ENCODE assay signal across 8 cellular contexts in the genomic region with DNA sequence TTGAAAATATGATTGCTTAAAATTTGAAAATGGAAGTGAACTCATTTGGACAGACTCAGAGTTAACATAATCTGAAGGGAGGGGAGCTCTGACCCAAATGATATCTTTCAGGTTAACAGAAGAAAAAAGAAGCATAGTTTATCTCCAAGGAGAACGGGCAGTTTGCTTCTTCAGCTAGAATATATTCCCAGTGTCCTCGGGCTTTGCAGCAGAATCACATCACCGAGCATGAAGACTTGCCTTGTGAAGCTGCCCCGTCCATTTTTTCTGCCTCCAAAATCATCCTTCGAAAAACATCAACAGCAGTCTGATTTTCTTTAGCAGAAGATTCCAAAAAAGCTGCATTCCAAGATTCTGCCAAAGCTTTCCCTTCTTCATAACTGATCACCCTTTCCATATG. TPM values are rescaled to one million over a fixed set of nuclear protein-coding genes. Genes with fewer than 3 reads are reported as not detected.
DNase-seq lines count a peak whose midpoint lies in the region; ATAC-seq, FAIRE-seq and TF ChIP-seq lines count a peak whose summit lies in the region.
"Not testable (repeated sequence)": the region's sequence is repeated elsewhere in the genome, so short reads cannot be mapped to it uniquely, and the experiment has no call there.
"Had no signal": no experiment of that assay in that cellular context is flagged by ENCODE, and none has a peak within 500 bp of the region (broad histone marks: within the 10 kb centered on the region; RNA-seq: fewer than 3 reads in every experiment).

No MANE protein-coding gene starts in this region.

- H3K4me3 Mint-ChIP-seq in T-cell = peak overlapping the region in 2 of 3 donors; percentile 41 to 43
- peak overlapping the region; percentile 47 for H3K4me3 Mint-ChIP-seq in endothelial cell (ENCODE audit: unreplicated experiment)
- H3K4me3 Mint-ChIP-seq in nephron progenitor cell = peak overlapping the region; percentile 74

- H3K27ac Mint-ChIP-seq in T-cell; endothelial cell (ENCODE audit: unreplicated experiment); nephron progenitor cell: not testable (repeated sequence)

- H3K27me3 Mint-ChIP-seq in T-cell; endothelial cell (ENCODE audit: unreplicated experiment); nephron progenitor cell (ENCODE audit: low read depth, poor library complexity): not testable (repeated sequence)

- DNase-seq in H54 (ENCODE audit: insufficient read length, low spot score); T-cell; body of pancreas; endothelial cell (ENCODE audit: low spot score); left lobe of liver (ENCODE audit: low spot score); nephron progenitor cell; gastrocnemius medialis: not testable (repeated sequence)

- POLR2A ChIA-PET in T-cell (lab: Charles Lee) = not testable (repeated sequence)

- H3K36me3 Mint-ChIP-seq in T-cell; endothelial cell (ENCODE audit: low read depth, unreplicated experiment); nephron progenitor cell (ENCODE audit: low read depth): not testable (repeated sequence)

- not testable (repeated sequence) for H3K9me3 Mint-ChIP-seq in T-cell; endothelial cell (ENCODE audit: unreplicated experiment); nephron progenitor cell

- H3K9me3 ChIP-seq in body of pancreas, gastrocnemius medialis: not testable (repeated sequence)

- H3K27ac ChIP-seq in body of pancreas, gastrocnemius medialis: not testable (repeated sequence)

- not testable (repeated sequence) for TF ChIP-seq POLR2A in H54 (IDR thresholded peaks at IDR 0.05; ENCODE audit: low read depth, low read length); body of pancreas (IDR thresholded peaks at IDR 0.05); gastrocnemius medialis (IDR thresholded peaks at IDR 0.05)

- not testable (repeated sequence) for H3K4me1 Mint-ChIP-seq in T-cell; endothelial cell (ENCODE audit: unreplicated experiment); nephron progenitor cell

- CTCF ChIA-PET in T-cell (lab: Charles Lee) = not testable (repeated sequence)

- not testable (repeated sequence) for ATAC-seq in T-cell (replicated peaks in 1 of 4)
- ATAC-seq in body of pancreas (peak; percentile 7), left lobe of liver (peak; percentile 2), gastrocnemius medialis (peak; percentile 21 to 30)

- WGBS in body of pancreas, 2 donors = 14 to 32% methylated on average over 5 of the region's 5 CpGs

- not testable (repeated sequence) for H3K27me3 ChIP-seq in body of pancreas, gastrocnemius medialis

- not testable (repeated sequence) for H3K4me1 ChIP-seq in body of pancreas, gastrocnemius medialis

- peak; percentile 94 for FAIRE-seq in H54 (lab: Jason Lieb, UNC)

- in situ Hi-C loops in gastrocnemius medialis (cut with MboI; ENCODE audit: low sequenced_read_pairs in 4 of 4) = not testable (repeated sequence)

- intact Hi-C loops in body of pancreas (cut with DNase I); gastrocnemius medialis (cut with DNase I; ENCODE audit: low total_unique reads): not testable (repeated sequence)

- TF ChIP-seq CTCF in body of pancreas (IDR thresholded peaks at IDR 0.05); endothelial cell (IDR thresholded peaks at IDR 0.05; ENCODE audit: unreplicated experiment); nephron progenitor cell (IDR thresholded peaks at IDR 0.05); gastrocnemius medialis (IDR thresholded peaks at IDR 0.05 in 4 of 5, conservative IDR thresholded peaks at IDR 0.05 in 1 of 5): not testable (repeated sequence)

- not testable (repeated sequence) for H3K36me3 ChIP-seq in body of pancreas (replicated peaks in 1 of 2; ENCODE audit: insufficient read depth in 1 of 2, low read depth in 2 of 2); gastrocnemius medialis

- H3K4me3 ChIP-seq in body of pancreas, gastrocnemius medialis: not testable (repeated sequence)

RNA-seq across cellular contexts. Expression of a gene that starts 55.8 kb away (rescaled TPM):
- total RNA-seq in T-cell = 1 to 10 TPM in 3 of 5 donors, under 1 TPM in 1, not detected in 1; 0.98 to 1.7 (median 1.4) TPM
- total RNA-seq in body of pancreas = 1 to 10 TPM; 3.4 to 6.3 TPM
- 0.77 TPM for total RNA-seq in endothelial cell (ENCODE audit: unreplicated experiment)
- total RNA-seq in left lobe of liver = 0.65 TPM
- 1 to 10 TPM in 1 of 4 donors, under 1 TPM in 3; 0.36 to 1.0 (median 0.69) TPM for total RNA-seq in gastrocnemius medialis
- total RNA-seq: epithelial cell of proximal tubule had no signal
